ENCODE assay signal across 1 cellular context in genomic region chr20:49695830-49696229, GRCh38.
A peak's percentile ranks its signal among the peaks of the same experiment; 100 is the strongest.
TF ChIP-seq lines count a peak whose summit lies in the region.

No MANE protein-coding gene starts in this region.

TF ChIP-seq in HepG2, 621 proteins besides CTCF, POLR2A, EP300 and RAD21 (continued from another document and continues in another):
- TF ChIP-seq MAFF (IDR thresholded peaks at IDR 0.05; ENCODE audit: low read depth, low read length) (peak; percentile 82), ZNF205 (CRISPR knock-in tag; IDR thresholded peaks at IDR 0.05) (no peak), ARID5B (CRISPR knock-in tag; IDR thresholded peaks at IDR 0.05) (peak; percentile 59; the same call in 1 of the 2 replicates), ZNF138 (CRISPR knock-in tag; IDR thresholded peaks at IDR 0.05; ENCODE audit: low read depth) (no peak), TAF15 (IDR thresholded peaks at IDR 0.05; ENCODE audit: low read depth, low read length, poor library complexity, severe bottlenecking) (no peak), MLLT10 (CRISPR knock-in tag; IDR thresholded peaks at IDR 0.05) (no peak), ZNF746 (CRISPR knock-in tag; IDR thresholded peaks at IDR 0.05) (no peak), MLXIP (CRISPR knock-in tag; IDR thresholded peaks at IDR 0.05; ENCODE audit: borderline replicate concordance) (no peak), FOXP4 (CRISPR knock-in tag; IDR thresholded peaks at IDR 0.05) (no peak), ZMYM3 (CRISPR knock-in tag; IDR thresholded peaks at IDR 0.05) (no peak), HMGA1 (CRISPR knock-in tag; conservative IDR thresholded peaks at IDR 0.05) (no peak), RXRB (CRISPR knock-in tag; IDR thresholded peaks at IDR 0.05; ENCODE audit: borderline replicate concordance) (peak; percentile 17; the same call in 1 of the 2 replicates), ZNF891 (CRISPR knock-in tag; IDR thresholded peaks at IDR 0.05) (no peak), THYN1 (CRISPR knock-in tag; IDR thresholded peaks at IDR 0.05; ENCODE audit: borderline replicate concordance, low read depth) (no peak), U2AF1 (optimal IDR thresholded peaks at IDR 0.05; ENCODE audit: low read depth, low read length) (no peak), AHDC1 (CRISPR knock-in tag; IDR thresholded peaks at IDR 0.05; ENCODE audit: borderline replicate concordance) (peak; percentile 52; the same call in 1 of the 2 replicates), ZNF160 (CRISPR knock-in tag; IDR thresholded peaks at IDR 0.05) (no peak), LRRFIP1 (CRISPR knock-in tag; conservative IDR thresholded peaks at IDR 0.05) (no peak), ZNF552 (CRISPR knock-in tag; IDR thresholded peaks at IDR 0.05; ENCODE audit: borderline replicate concordance) (no peak), PLRG1 (conservative IDR thresholded peaks at IDR 0.05) (no peak), NR2F6 (IDR thresholded peaks at IDR 0.05) (peak; percentile 91), NR2F6 (CRISPR knock-in tag; IDR thresholded peaks at IDR 0.05) (peak; percentile 88), TAF1 (CRISPR knock-in tag; IDR thresholded peaks at IDR 0.05) (no peak), ERF (CRISPR knock-in tag; IDR thresholded peaks at IDR 0.05) (no peak), ZNF317 (CRISPR knock-in tag; IDR thresholded peaks at IDR 0.05) (no peak), SOX5 (CRISPR knock-in tag; IDR thresholded peaks at IDR 0.05; ENCODE audit: borderline replicate concordance) (peak; percentile 60), MYC (CRISPR knock-in tag; IDR thresholded peaks at IDR 0.05; ENCODE audit: borderline replicate concordance) (no peak), SMAD9 (CRISPR knock-in tag; IDR thresholded peaks at IDR 0.05) (no peak), XRCC5 (optimal IDR thresholded peaks at IDR 0.05; ENCODE audit: low read length) (no peak), SMC3 (IDR thresholded peaks at IDR 0.05; ENCODE audit: low read length) (no peak), GTF3A (CRISPR knock-in tag; conservative IDR thresholded peaks at IDR 0.05) (no peak), MXI1 (IDR thresholded peaks at IDR 0.05; ENCODE audit: borderline replicate concordance, low read depth, low read length) (no peak), ARID4A (CRISPR knock-in tag; IDR thresholded peaks at IDR 0.05; ENCODE audit: borderline replicate concordance) (no peak), ZBTB20 (CRISPR knock-in tag; IDR thresholded peaks at IDR 0.05; ENCODE audit: borderline replicate concordance, low read depth) (peak; percentile 38; the same call in 1 of the 2 replicates), ZBTB39 (CRISPR knock-in tag; IDR thresholded peaks at IDR 0.05) (no peak), DNMT3B (CRISPR knock-in tag; conservative IDR thresholded peaks at IDR 0.05) (no peak)
